In the genomic region with DNA sequence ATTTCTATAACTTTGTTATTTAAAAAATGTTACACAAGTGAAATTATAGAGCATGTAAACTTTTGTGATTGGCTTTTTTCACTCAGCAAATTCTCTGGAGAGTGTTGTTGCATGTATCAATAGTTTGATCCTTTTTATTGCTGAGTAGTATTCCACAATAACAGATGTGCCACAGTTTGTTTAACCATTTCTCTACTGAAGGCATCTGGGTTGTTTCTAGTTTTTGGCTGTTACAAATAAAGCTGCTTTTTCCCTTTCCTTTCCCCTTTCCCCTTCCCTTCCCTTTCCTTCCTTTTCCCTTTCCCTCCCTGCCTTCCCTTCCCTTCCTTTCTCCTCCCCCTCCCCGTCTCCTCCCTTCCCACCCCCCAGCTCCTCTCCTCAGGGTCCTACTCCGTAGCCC, we compare ENCODE assay signal across 8 cellular contexts. TPM values are rescaled to one million over a fixed set of nuclear protein-coding genes. Genes with fewer than 3 reads are reported as not detected.
"Had no signal": no experiment of that assay in that cellular context is flagged by ENCODE, and none has a peak within 500 bp of the region (broad histone marks: within the 10 kb centered on the region; RNA-seq: fewer than 3 reads in every experiment).

No MANE protein-coding gene starts in this region.

- H3K9me3 ChIP-seq: HAP-1 had no signal

- H3K4me3 ChIP-seq: GM23248, HAP-1 had no signal

- ATAC-seq: HCT116 had no signal

- H3K27ac ChIP-seq: GM23248, HL-60 had no signal

- H3K36me3 ChIP-seq: HAP-1 had no signal

- H3K4me1 ChIP-seq: HAP-1 had no signal

- DNase-seq: GM23248, GOT3, H7, IMR-90, KBM-7 had no signal

- H3K9ac ChIP-seq: GM23248 had no signal

- H2AFZ ChIP-seq: GM23248 had no signal

RNA-seq across cellular contexts. Expression of gene CGN, which starts 44.9 kb away (rescaled TPM):
- total RNA-seq: GM23248 had no signal
- polyA plus RNA-seq: GM23248 had no signal
